13 cellular contexts compared by ENCODE assay signal in genomic region chr4:149987330-149987751, GRCh38.
A peak's percentile ranks its signal among the peaks of the same experiment; 100 is the strongest.
DNase-seq lines count a peak whose midpoint lies in the region; ATAC-seq and TF ChIP-seq lines count a peak whose summit lies in the region.
"Had no signal": no experiment of that assay in that cellular context is flagged by ENCODE, and none has a peak within 500 bp of the region (broad histone marks: within the 10 kb centered on the region; RNA-seq: fewer than 3 reads in every experiment).

No MANE protein-coding gene starts in this region.

- H3K79me2 ChIP-seq in ACC112 (ENCODE audit: control insufficient read depth, insufficient read depth, low read length, unreplicated experiment), result no peaks in the 10 kb centered on the region
- H3K79me2 ChIP-seq in KMS-11 (ENCODE audit: insufficient read depth, low read depth), result no peaks in the 10 kb centered on the region

- H2AFZ ChIP-seq in ACC112 (ENCODE audit: low read length, unreplicated experiment) (peak overlapping the region; percentile 6), KMS-11 (ENCODE audit: low read depth) (0 out of 2 replicates have a peak overlapping the region, but pooled peaks have one; percentile 13)

- no peak overlapping the region for H3K27ac Mint-ChIP-seq in natural killer cell treated with Interleukin-12 subunit alpha and Interleukin-12 subunit beta and Interleukin-15 and Interleukin-18, amount 100 ng/mL, for 72 hours
- H3K27ac Mint-ChIP-seq: naive thymus-derived CD4-positive, alpha-beta T cell; stimulated activated naive B cell treated with anti-CD40 and anti-IgM and Interleukin-4, amounts not matched to agents 10 μg/mL and 1 μg/mL and 100 μg/mL, for 72 hours had no signal

- H3K4me3 Mint-ChIP-seq in natural killer cell treated with Interleukin-12 subunit alpha and Interleukin-12 subunit beta and Interleukin-15 and Interleukin-18, amount 100 ng/mL, for 72 hours, result no peak overlapping the region
- H3K4me3 Mint-ChIP-seq: CD4-positive, alpha-beta memory T cell; stimulated activated naive B cell treated with anti-CD40 and anti-IgM and Interleukin-4, amounts not matched to agents 10 μg/mL and 1 μg/mL and 100 μg/mL, for 72 hours had no signal

- H3K9me3 Mint-ChIP-seq in natural killer cell treated with Interleukin-12 subunit alpha and Interleukin-12 subunit beta and Interleukin-15 and Interleukin-18, amount 100 ng/mL, for 72 hours, result no peaks in the 10 kb centered on the region
- H3K9me3 Mint-ChIP-seq: CD4-positive, alpha-beta memory T cell; stimulated activated naive B cell treated with anti-CD40 and anti-IgM and Interleukin-4, amounts not matched to agents 10 μg/mL and 1 μg/mL and 100 μg/mL, for 72 hours had no signal

- H3K4me1 ChIP-seq in ACC112 (ENCODE audit: control insufficient read depth, insufficient read depth, low read length, unreplicated experiment), result peaks cover 17% of the 10 kb centered on the region
- H3K4me1 ChIP-seq in KMS-11 (ENCODE audit: low read depth, poor library complexity, severe bottlenecking), result peaks cover 47% of the 10 kb centered on the region

- peaks cover 0 to 14% of the 10 kb centered on the region in 2 donors for H3K4me1 Mint-ChIP-seq in natural killer cell treated with Interleukin-12 subunit alpha and Interleukin-12 subunit beta and Interleukin-15 and Interleukin-18, amount 100 ng/mL, for 72 hours (ENCODE audit: low read depth in 2 of 2)
- H3K4me1 Mint-ChIP-seq: stimulated activated naive B cell treated with anti-CD40 and anti-IgM and Interleukin-4, amounts not matched to agents 10 μg/mL and 1 μg/mL and 100 μg/mL, for 72 hours had no signal

- H3K36me3 ChIP-seq in ACC112 (ENCODE audit: insufficient read depth, low read length) (no peaks in the 10 kb centered on the region), KMS-11 (ENCODE audit: insufficient read depth) (no peaks in the 10 kb centered on the region)

- H3K4me3 ChIP-seq in ACC112 (ENCODE audit: low read depth, low read length), result peak overlapping the region; percentile 3; the same call in 1 of the 2 replicates
- no peak overlapping the region for H3K4me3 ChIP-seq in KMS-11 (IDR thresholded peaks at IDR 0.05; ENCODE audit: insufficient read depth, low read depth, low read length)

- 0 out of 2 replicates have a peak overlapping the region, but pooled peaks have one; percentile 1 for H3K27ac ChIP-seq in ACC112 (ENCODE audit: low read depth, low read length)
- no peak overlapping the region for H3K27ac ChIP-seq in KMS-11
- H3K27ac ChIP-seq: VCaP had no signal

- peak overlapping the region; percentile 18; the same call in 1 of the 2 replicates for H3K4me2 ChIP-seq in KMS-11

- no peaks in the 10 kb centered on the region for H4K20me1 ChIP-seq in KMS-11 (ENCODE audit: insufficient read depth)

- H3K27me3 ChIP-seq in ACC112 (ENCODE audit: insufficient read depth, low read length) (no peaks in the 10 kb centered on the region), KMS-11 (ENCODE audit: insufficient read depth, low read depth) (no peaks in the 10 kb centered on the region)

- DNase-seq in astrocyte of the hippocampus (ENCODE audit: low read depth, low spot score) (peak; percentile 54), lung microvascular endothelial cell (ENCODE audit: low read depth in 2 of 2) (peak; percentile 58 to 67), SKM-1 (lab: John Stamatoyannopoulos, UW; ENCODE audit: unreplicated experiment) (no peak), NCI-H510A treated with DMSO at 0.1 percent for 48 hours (lab: John Stamatoyannopoulos, UW) (no peak), omental fat pad (ENCODE audit: low spot score) (no peak)
- DNase-seq in natural killer cell treated with Interleukin-12 subunit alpha and Interleukin-12 subunit beta and Interleukin-15 and Interleukin-18, amount 100 ng/mL, for 72 hours (ENCODE audit: low spot score), result no peak
- DNase-seq: anterior cingulate cortex; CD4-positive, alpha-beta memory T cell; naive thymus-derived CD4-positive, alpha-beta T cell; stimulated activated naive B cell treated with anti-CD40 and anti-IgM and Interleukin-4, amounts not matched to agents 10 μg/mL and 1 μg/mL and 100 μg/mL, for 72 hours had no signal

- ATAC-seq in omental fat pad (ENCODE audit: low FRiP score), result no peak
- no peak for ATAC-seq in natural killer cell treated with Interleukin-12 subunit alpha and Interleukin-12 subunit beta and Interleukin-15 and Interleukin-18, amount 100 ng/mL, for 72 hours
- ATAC-seq: naive thymus-derived CD4-positive, alpha-beta T cell; stimulated activated naive B cell treated with anti-CD40 and anti-IgM and Interleukin-4, amounts not matched to agents 10 μg/mL and 1 μg/mL and 100 μg/mL, for 72 hours had no signal

- no peaks in the 10 kb centered on the region for H3K27me3 Mint-ChIP-seq in natural killer cell treated with Interleukin-12 subunit alpha and Interleukin-12 subunit beta and Interleukin-15 and Interleukin-18, amount 100 ng/mL, for 72 hours
- H3K27me3 Mint-ChIP-seq: CD4-positive, alpha-beta memory T cell; stimulated activated naive B cell treated with anti-CD40 and anti-IgM and Interleukin-4, amounts not matched to agents 10 μg/mL and 1 μg/mL and 100 μg/mL, for 72 hours had no signal

- TF ChIP-seq CTCF in KMS-11 (conservative IDR thresholded peaks at IDR 0.05; ENCODE audit: low read depth, low read length), result no peak
- TF ChIP-seq CTCF in omental fat pad (IDR thresholded peaks at IDR 0.05), result no peak

- no peak overlapping the region for H3K9ac ChIP-seq in KMS-11

- H3K36me3 Mint-ChIP-seq in natural killer cell treated with Interleukin-12 subunit alpha and Interleukin-12 subunit beta and Interleukin-15 and Interleukin-18, amount 100 ng/mL, for 72 hours, result no peaks in the 10 kb centered on the region
- H3K36me3 Mint-ChIP-seq: CD4-positive, alpha-beta memory T cell; stimulated activated naive B cell treated with anti-CD40 and anti-IgM and Interleukin-4, amounts not matched to agents 10 μg/mL and 1 μg/mL and 100 μg/mL, for 72 hours had no signal

Comparison
In these comparisons a context has a peak if more than half of its experiments do, and no peak if none do; other contexts are left out.
1. DNase-seq: peak in astrocyte of the hippocampus (single experiment) and lung microvascular endothelial cell (2 of 2); none in SKM-1 (single experiment), NCI-H510A treated with DMSO at 0.1 percent for 48 hours (single experiment), omental fat pad (single experiment) and natural killer cell treated with Interleukin-12 subunit alpha and Interleukin-12 subunit beta and Interleukin-15 and Interleukin-18, amount 100 ng/mL, for 72 hours (single experiment).